Comparison of ENCODE assay signal across 28 cellular contexts in the genomic region with DNA sequence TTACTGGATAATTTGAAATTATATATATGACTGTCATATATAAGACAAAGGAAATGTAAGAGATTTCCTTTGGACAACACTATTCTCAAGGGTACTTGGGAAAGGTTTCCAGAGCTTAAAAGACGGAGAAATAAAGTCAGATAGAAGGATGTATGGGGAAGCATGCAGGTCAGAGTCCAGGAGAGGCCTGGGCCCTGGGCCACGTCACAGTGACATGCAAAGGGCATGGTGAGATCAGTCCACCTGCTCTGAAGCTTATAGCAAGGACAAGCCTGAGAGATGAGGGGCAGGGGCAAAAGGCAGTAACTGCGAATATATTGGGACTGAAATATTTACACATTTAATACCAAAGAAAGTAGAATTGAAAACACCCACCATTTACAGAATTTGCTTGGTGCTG.
"Had no signal": no experiment of that assay in that cellular context is flagged by ENCODE, and none has a peak within 500 bp of the region (broad histone marks: within the 10 kb centered on the region; RNA-seq: fewer than 3 reads in every experiment).

No MANE protein-coding gene starts in this region.

- H3K27ac ChIP-seq: colonic mucosa, coronary artery, dorsolateral prefrontal cortex, epithelial cell of prostate, esophagus muscularis mucosa, esophagus squamous epithelium, foreskin keratinocyte, gastrocnemius medialis, gastroesophageal sphincter, heart left ventricle, heart right ventricle had no signal

- H3K9me3 ChIP-seq: colonic mucosa, esophagus muscularis mucosa, esophagus squamous epithelium, gastrocnemius medialis, gastroesophageal sphincter, heart left ventricle, heart right ventricle had no signal

- H3K4me3 ChIP-seq: colonic mucosa, coronary artery, dorsolateral prefrontal cortex, esophagus muscularis mucosa, esophagus squamous epithelium, gastrocnemius medialis, gastroesophageal sphincter, heart left ventricle, heart right ventricle had no signal

- ATAC-seq: effector memory CD8-positive, alpha-beta T cell; esophagus mucosa; foreskin keratinocyte; gastrocnemius medialis; gastroesophageal sphincter; heart left ventricle; heart right ventricle had no signal

- H3K4me1 ChIP-seq: colonic mucosa, foreskin keratinocyte, gastrocnemius medialis had no signal

- FAIRE-seq: colon, endometrium, endothelial cell of umbilical vein, frontal cortex had no signal

- H3K27me3 ChIP-seq: colonic mucosa, dorsolateral prefrontal cortex, esophagus muscularis mucosa, esophagus squamous epithelium, foreskin keratinocyte, gastrocnemius medialis, gastroesophageal sphincter, heart left ventricle, heart right ventricle had no signal

- H3K36me3 ChIP-seq: colonic mucosa had no signal

- DNase-seq: colonic mucosa; cortex of kidney; dermis blood vessel endothelial cell; dorsolateral prefrontal cortex; effector CD4-positive, alpha-beta T cell; effector CD8-positive, alpha-beta T cell; effector memory CD4-positive, alpha-beta T cell; effector memory CD8-positive, alpha-beta T cell; endodermal cell; erythroblast; esophagus squamous epithelium; foreskin fibroblast; foreskin keratinocyte; foreskin melanocyte; gastrocnemius medialis; glutamatergic neuron; head of caudate nucleus; heart left ventricle; heart right ventricle had no signal
